Comparison of ENCODE assay signal across 20 cellular contexts in genomic region chr6:136987526-136987925, GRCh38. TPM values are rescaled to one million over a fixed set of nuclear protein-coding genes. Genes with fewer than 3 reads are reported as not detected.
DNase-seq lines count a peak whose midpoint lies in the region; ATAC-seq and TF ChIP-seq lines count a peak whose summit lies in the region.
"Had no signal": no experiment of that assay in that cellular context is flagged by ENCODE, and none has a peak within 500 bp of the region (broad histone marks: within the 10 kb centered on the region; RNA-seq: fewer than 3 reads in every experiment).

No MANE protein-coding gene starts in this region.

- H3K27me3 ChIP-seq in esophagus muscularis mucosa (peaks cover 0 to 44% (median 12%) of the 10 kb centered on the region in 4 donors), left lung (peaks cover 41 to 68% of the 10 kb centered on the region in 2 donors), psoas muscle (ENCODE audit: insufficient read depth in 3 of 3, low read length in 2 of 3) (peaks cover 0 to 30% (median 8%) of the 10 kb centered on the region in 3 donors)

- H3K27me3 Mint-ChIP-seq in endothelial cell (ENCODE audit: unreplicated experiment) = no peaks in the 10 kb centered on the region

- no peak for TF ChIP-seq CTCF in esophagus muscularis mucosa (IDR thresholded peaks at IDR 0.05)
- TF ChIP-seq CTCF in left lung (IDR thresholded peaks at IDR 0.05) = no peak
- TF ChIP-seq CTCF in psoas muscle (IDR thresholded peaks at IDR 0.05) = no peak
- no peak for TF ChIP-seq CTCF in endothelial cell (IDR thresholded peaks at IDR 0.05; ENCODE audit: unreplicated experiment)

- H3K9me3 ChIP-seq in esophagus muscularis mucosa (no peaks in the 10 kb centered on the region), left lung (no peaks in the 10 kb centered on the region), psoas muscle (no peaks in the 10 kb centered on the region)

- H3K36me3 ChIP-seq in esophagus muscularis mucosa (no peaks in the 10 kb centered on the region), left lung (no peaks in the 10 kb centered on the region), psoas muscle (ENCODE audit: insufficient read depth in 1 of 2, low read depth in 1 of 2) (no peaks in the 10 kb centered on the region)

- no peak for TF ChIP-seq POLR2A in esophagus muscularis mucosa (IDR thresholded peaks at IDR 0.05; ENCODE audit: low read depth)

- H3K9me3 Mint-ChIP-seq in endothelial cell (ENCODE audit: unreplicated experiment) = no peaks in the 10 kb centered on the region
- H3K9me3 Mint-ChIP-seq: CD4-positive, alpha-beta memory T cell; GM23338 had no signal

- no peak overlapping the region for H3K4me3 ChIP-seq in esophagus muscularis mucosa
- no peak overlapping the region for H3K4me3 ChIP-seq in left lung
- no peak overlapping the region for H3K4me3 ChIP-seq in psoas muscle
- H3K4me3 ChIP-seq: GM23338 had no signal

- intact Hi-C loops in esophagus muscularis mucosa (cut with DNase I) = no loop called here
- intact Hi-C loops in left lung (cut with DNase I) = no loop called here
- intact Hi-C loops in psoas muscle (cut with DNase I) = no loop called here

- peak; percentile 40 for DNase-seq in NCI-H345 (lab: John Stamatoyannopoulos, UW)
- DNase-seq in NCI-H345 treated with DMSO at 0.1 percent for 48 hours (lab: John Stamatoyannopoulos, UW; ENCODE audit: unreplicated experiment) = no peak
- peak; percentile 39 for DNase-seq in NCI-H510A treated with DMSO at 0.1 percent for 48 hours (lab: John Stamatoyannopoulos, UW)
- peak; percentile 39 for DNase-seq in esophagus muscularis mucosa (ENCODE audit: extremely low spot score)
- DNase-seq in GOT3 (lab: John Stamatoyannopoulos, UW) = no peak
- no peak for DNase-seq in left lung
- no peak for DNase-seq in psoas muscle
- DNase-seq in endothelial cell (ENCODE audit: low spot score) = no peak
- DNase-seq: CD4-positive, alpha-beta memory T cell; GF-D8; NCI-H1048; NCI-H1694 treated with DMSO at 0.1 percent for 48 hours; NCI-H446 treated with DMSO at 0.1 percent for 48 hours had no signal

- no peaks in the 10 kb centered on the region for H3K36me3 Mint-ChIP-seq in endothelial cell (ENCODE audit: low read depth, unreplicated experiment)
- H3K36me3 Mint-ChIP-seq: CD4-positive, alpha-beta memory T cell had no signal

- H3K4me1 Mint-ChIP-seq in endothelial cell (ENCODE audit: unreplicated experiment) = peaks cover 15% of the 10 kb centered on the region

- H3K27ac ChIP-seq in esophagus muscularis mucosa (replicated peaks in 1 of 4) (no peak overlapping the region), left lung (no peak overlapping the region), psoas muscle (no peak overlapping the region)
- H3K27ac ChIP-seq: 22Rv1, KMS-11 had no signal

- TF ChIP-seq EP300 in esophagus muscularis mucosa (IDR thresholded peaks at IDR 0.05) = no peak

- WGBS in esophagus muscularis mucosa = 76% methylated on average over 4 of the region's 4 CpGs
- 68 to 75% (median 71%) methylated on average over 4 of the region's 4 CpGs for WGBS in psoas muscle, 3 donors

- H3K27ac Mint-ChIP-seq in endothelial cell (ENCODE audit: unreplicated experiment) = no peak overlapping the region
- H3K27ac Mint-ChIP-seq: CD4-positive, alpha-beta memory T cell; GM23338 had no signal

- H3K4me3 Mint-ChIP-seq in endothelial cell (ENCODE audit: unreplicated experiment) = no peak overlapping the region
- H3K4me3 Mint-ChIP-seq: CD4-positive, alpha-beta memory T cell; GM23338 had no signal

- peaks cover 0 to 11% (median 10%) of the 10 kb centered on the region in 4 donors for H3K4me1 ChIP-seq in esophagus muscularis mucosa
- peaks cover 6 to 8% of the 10 kb centered on the region in 2 donors for H3K4me1 ChIP-seq in left lung
- peaks cover 4% of the 10 kb centered on the region for H3K4me1 ChIP-seq in psoas muscle

- no peak for ATAC-seq in left lung
- no peak for ATAC-seq in psoas muscle
- ATAC-seq: GM23338, Panc1 had no signal

RNA-seq across cellular contexts. Expression of gene IL20RA, which starts 57.2 kb away (rescaled TPM):
- total RNA-seq in esophagus muscularis mucosa (1 to 10 TPM; 1.6 to 5.0 (median 2.2) TPM), left lung (1 to 10 TPM; 4.0 to 6.0 TPM), psoas muscle (under 1 TPM in 3 of 4 donors, not detected in 1; 0.07 to 0.94 (median 0.40) TPM), endothelial cell (ENCODE audit: unreplicated experiment) (0.10 TPM)
- polyA plus RNA-seq in psoas muscle = under 1 TPM; 0.04 to 0.23 (median 0.05) TPM
- total RNA-seq: CD4-positive, alpha-beta memory T cell; SK-MEL-5 had no signal
- polyA plus RNA-seq: AG04450; BJ; CD4-positive, alpha-beta memory T cell had no signal

Comparison
In these comparisons a context has a peak if more than half of its experiments do, and no peak if none do; other contexts are left out.
1. DNase-seq: peak in NCI-H345 (single experiment), NCI-H510A treated with DMSO at 0.1 percent for 48 hours (single experiment) and esophagus muscularis mucosa (single experiment); none in NCI-H345 treated with DMSO at 0.1 percent for 48 hours (single experiment), GOT3 (single experiment), left lung (0 of 2), psoas muscle (0 of 2) and endothelial cell (single experiment).